In the genomic region with DNA sequence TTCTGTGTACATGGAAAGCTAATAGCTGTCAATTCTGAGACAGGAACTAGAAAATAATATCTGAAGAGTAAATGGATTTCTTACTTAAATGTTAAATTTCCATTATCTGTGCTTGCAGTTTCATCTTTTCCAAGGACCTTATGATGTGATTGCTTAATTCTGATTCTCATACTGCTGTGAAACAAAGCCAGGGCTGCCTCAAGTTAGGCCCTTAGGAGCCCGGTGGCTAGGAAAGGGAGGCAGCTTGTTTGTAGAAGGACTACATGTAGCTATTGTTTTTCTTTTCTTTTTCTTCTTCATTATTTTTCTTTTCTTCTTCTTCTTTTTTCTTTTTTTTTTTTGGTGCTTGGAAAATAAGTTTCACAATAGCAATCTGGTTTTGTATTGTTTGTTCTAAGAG, we compare ENCODE assay signal across 18 cellular contexts.
"Had no signal": no experiment of that assay in that cellular context is flagged by ENCODE, and none has a peak within 500 bp of the region (broad histone marks: within the 10 kb centered on the region; RNA-seq: fewer than 3 reads in every experiment).

No MANE protein-coding gene starts in this region.

- H3K9me3 ChIP-seq: breast epithelium, left lung, transverse colon, vagina had no signal

- H3K27ac ChIP-seq: breast epithelium, left lung, skin epidermis, transverse colon, vagina had no signal

- H3K4me3 Mint-ChIP-seq: activated naive CD4-positive, alpha-beta T cell treated with anti-CD3 and anti-CD28 coated beads, Interleukin-2, amount 10 ng/mL, durations not matched to agents 7 days and 5 days; endodermal cell; naive B cell had no signal

- DNase-seq: activated CD4-positive, alpha-beta T cell treated with anti-CD3 and anti-CD28 coated beads, Interleukin-2, amount 50 U/mL, for 1 hour; activated CD8-positive, alpha-beta memory T cell treated with anti-CD3 and anti-CD28 coated beads for 24 hours; activated naive CD4-positive, alpha-beta T cell treated with anti-CD3 and anti-CD28 coated beads, Interleukin-2, amount 10 ng/mL, durations not matched to agents 7 days and 5 days; aorta; endodermal cell; left lung; naive B cell; nucleus accumbens; posterior cingulate gyrus; stimulated activated CD4-positive, alpha-beta T cell treated with anti-CD3 and anti-CD28 coated beads, Interleukin-15, amount 100 ng/mL, for 24 hours; stimulated activated CD4-positive, alpha-beta T cell treated with anti-CD3 and anti-CD28 coated beads, Interleukin-4, amount 100 ng/mL, for 1 hour; stimulated activated naive CD4-positive, alpha-beta T cell; T1000; transverse colon had no signal

- H3K4me3 ChIP-seq: breast epithelium, left lung, skin epidermis, transverse colon, vagina had no signal

- H3K27me3 Mint-ChIP-seq: activated naive CD4-positive, alpha-beta T cell treated with anti-CD3 and anti-CD28 coated beads, Interleukin-2, amount 10 ng/mL, durations not matched to agents 7 days and 5 days; naive B cell had no signal

- H3K4me1 Mint-ChIP-seq: endodermal cell had no signal

- H3K9me3 Mint-ChIP-seq: activated naive CD4-positive, alpha-beta T cell treated with anti-CD3 and anti-CD28 coated beads, Interleukin-2, amount 10 ng/mL, durations not matched to agents 7 days and 5 days; endodermal cell; naive B cell had no signal

- ATAC-seq: activated CD4-positive, CD25-positive, alpha-beta regulatory T cell treated with anti-CD3 and anti-CD28 coated beads, Interleukin-2, amount 50 U/mL, for 24 hours had no signal

- H3K27ac Mint-ChIP-seq: activated naive CD4-positive, alpha-beta T cell treated with anti-CD3 and anti-CD28 coated beads, Interleukin-2, amount 10 ng/mL, durations not matched to agents 7 days and 5 days; endodermal cell had no signal

- H3K27me3 ChIP-seq: breast epithelium, left lung, transverse colon, vagina had no signal
